6 cellular contexts compared by ENCODE assay signal in genomic region chr15:40845511-40846284, GRCh38. TPM values are rescaled to one million over a fixed set of nuclear protein-coding genes. Genes with fewer than 3 reads are reported as not detected.
DNase-seq lines count a peak whose midpoint lies in the region; ATAC-seq lines count a peak whose summit lies in the region.

No MANE protein-coding gene starts in this region.

- no peaks in the 10 kb centered on the region for H3K9me3 ChIP-seq in aorta (ENCODE audit: control insufficient read depth, low read length)

- ATAC-seq in aorta (ENCODE audit: low FRiP score): no peak

- intact Hi-C loops in aorta (cut with DNase I): no loop called here

- no peaks in the 10 kb centered on the region for H3K36me3 Mint-ChIP-seq in activated naive CD8-positive, alpha-beta T cell
- no peaks in the 10 kb centered on the region for H3K36me3 Mint-ChIP-seq in activated naive CD8-positive, alpha-beta T cell treated with anti-CD3 and anti-CD28 coated beads for 36 hours

- H3K36me3 ChIP-seq in aorta (ENCODE audit: control insufficient read depth in 1 of 2, insufficient read depth in 2 of 2, low read length in 1 of 2): no peaks in the 10 kb centered on the region

- no peak for DNase-seq in activated naive CD8-positive, alpha-beta T cell treated with anti-CD3 and anti-CD28 coated beads for 36 hours
- DNase-seq in glomerular visceral epithelial cell (ENCODE audit: extremely low spot score) (peak; percentile 78), aorta (peak; percentile 34), Ammon's horn (ENCODE audit: low spot score) (no peak), midbrain (lab: John Stamatoyannopoulos, UW) (no peak)

- 87 to 93% methylated on average over 8 of the region's 8 CpGs for WGBS in aorta, 2 donors

- no peak overlapping the region for H3K27ac ChIP-seq in aorta (ENCODE audit: low read depth in 1 of 2, low read length in 2 of 2)

- no peaks in the 10 kb centered on the region for H3K9me3 Mint-ChIP-seq in activated naive CD8-positive, alpha-beta T cell (ENCODE audit: low read depth)
- H3K9me3 Mint-ChIP-seq in activated naive CD8-positive, alpha-beta T cell treated with anti-CD3 and anti-CD28 coated beads for 36 hours: no peaks in the 10 kb centered on the region

- no peak overlapping the region for H3K27ac Mint-ChIP-seq in activated naive CD8-positive, alpha-beta T cell
- no peak overlapping the region for H3K27ac Mint-ChIP-seq in activated naive CD8-positive, alpha-beta T cell treated with anti-CD3 and anti-CD28 coated beads for 36 hours

- H3K4me3 Mint-ChIP-seq in activated naive CD8-positive, alpha-beta T cell: peak overlapping the region; percentile 42
- H3K4me3 Mint-ChIP-seq in activated naive CD8-positive, alpha-beta T cell treated with anti-CD3 and anti-CD28 coated beads for 36 hours: no peak overlapping the region

- H3K27me3 ChIP-seq in aorta (ENCODE audit: control insufficient read depth in 1 of 2, insufficient read depth in 2 of 2, low read length in 1 of 2): no peaks in the 10 kb centered on the region

- no peak overlapping the region for H3K4me3 ChIP-seq in aorta (ENCODE audit: low read length in 2 of 2)

- H3K4me1 Mint-ChIP-seq in activated naive CD8-positive, alpha-beta T cell (ENCODE audit: low read depth): peaks cover 9% of the 10 kb centered on the region
- peaks cover 15% of the 10 kb centered on the region for H3K4me1 Mint-ChIP-seq in activated naive CD8-positive, alpha-beta T cell treated with anti-CD3 and anti-CD28 coated beads for 36 hours

- H3K27me3 Mint-ChIP-seq in activated naive CD8-positive, alpha-beta T cell: peaks cover 6% of the 10 kb centered on the region
- peaks cover 23% of the 10 kb centered on the region for H3K27me3 Mint-ChIP-seq in activated naive CD8-positive, alpha-beta T cell treated with anti-CD3 and anti-CD28 coated beads for 36 hours

- no peaks in the 10 kb centered on the region for H3K4me1 ChIP-seq in aorta (ENCODE audit: control insufficient read depth in 1 of 2, insufficient read depth in 2 of 2, low read length in 2 of 2)

RNA-seq across cellular contexts. Expression of gene SPINT1, which starts 1.9 kb away (rescaled TPM):
- total RNA-seq in activated naive CD8-positive, alpha-beta T cell treated with anti-CD3 and anti-CD28 coated beads for 36 hours: 1 to 10 TPM; 3.4 to 3.5 TPM
- total RNA-seq in aorta: 1 to 10 TPM; 2.4 to 3.9 TPM
- polyA plus RNA-seq in aorta: 10 to 100 TPM in 1 of 2 donors, 1 to 10 TPM in 1; 1.9 to 15.5 TPM

RNA-seq across cellular contexts. Expression of gene PPP1R14D, which starts 17.2 kb away (rescaled TPM):
- total RNA-seq in activated naive CD8-positive, alpha-beta T cell treated with anti-CD3 and anti-CD28 coated beads for 36 hours: not detected
- not detected for total RNA-seq in aorta
- polyA plus RNA-seq in aorta: 10 to 100 TPM in 1 of 2 donors, not detected in 1; 22.3 TPM

RNA-seq across cellular contexts. Expression of gene RHOV, which starts 28.3 kb away (rescaled TPM):
- total RNA-seq in activated naive CD8-positive, alpha-beta T cell treated with anti-CD3 and anti-CD28 coated beads for 36 hours: under 1 TPM; 0.45 to 0.50 TPM
- total RNA-seq in aorta: under 1 TPM; 0.19 to 0.30 TPM
- polyA plus RNA-seq in aorta: under 1 TPM in 1 of 2 donors, not detected in 1; 0.15 TPM

RNA-seq across cellular contexts. Expression of gene DNAJC17, which starts 38.4 kb away (rescaled TPM):
- total RNA-seq in activated naive CD8-positive, alpha-beta T cell treated with anti-CD3 and anti-CD28 coated beads for 36 hours: 10 to 100 TPM; 39.8 to 41.7 TPM
- total RNA-seq in aorta: 10 to 100 TPM; 29.4 to 34.7 TPM
- 10 to 100 TPM; 20.5 to 75.9 TPM for polyA plus RNA-seq in aorta

RNA-seq across cellular contexts. Expression of gene ZFYVE19, which starts 38.8 kb away (rescaled TPM):
- total RNA-seq in activated naive CD8-positive, alpha-beta T cell treated with anti-CD3 and anti-CD28 coated beads for 36 hours: 10 to 100 TPM; 20.1 to 20.8 TPM
- total RNA-seq in aorta: 10 to 100 TPM in 1 of 2 donors, 1 to 10 TPM in 1; 9.3 to 17.4 TPM
- polyA plus RNA-seq in aorta: 10 to 100 TPM; 14.5 to 48.0 TPM

Comparison
In these comparisons a context has a peak if more than half of its experiments do, and no peak if none do; other contexts are left out.
1. DNase-seq: peak in glomerular visceral epithelial cell (single experiment) and aorta (2 of 2); none in activated naive CD8-positive, alpha-beta T cell treated with anti-CD3 and anti-CD28 coated beads for 36 hours (single experiment), Ammon's horn (single experiment) and midbrain (single experiment).